ENCODE assay signal across 8 cellular contexts in the genomic region with DNA sequence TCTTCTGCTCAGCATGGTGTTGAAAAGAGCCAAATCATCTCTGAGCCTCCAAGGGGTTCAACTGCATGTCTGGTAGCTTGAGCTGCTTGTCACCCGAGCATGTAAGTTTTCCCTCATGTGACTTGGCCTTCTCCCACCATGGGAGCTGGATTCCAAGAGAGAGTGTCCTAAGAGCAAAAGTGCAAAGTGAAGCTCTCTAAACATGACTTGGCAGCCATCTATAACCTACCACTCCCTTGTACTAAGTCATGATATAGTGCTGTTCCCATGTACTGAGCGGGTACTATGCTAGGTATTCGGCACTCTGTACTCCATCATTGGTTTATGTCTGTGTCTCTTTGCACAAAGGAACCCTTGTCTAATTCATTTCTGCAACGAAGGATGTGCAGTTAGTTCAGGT.
"Had no signal": no experiment of that assay in that cellular context is flagged by ENCODE, and none has a peak within 500 bp of the region (broad histone marks: within the 10 kb centered on the region; RNA-seq: fewer than 3 reads in every experiment).

No MANE protein-coding gene starts in this region.

- FAIRE-seq: G401.6, GM12878, GM12891, GM12892, GM18507, GM19239 had no signal

- DNase-seq: GDM1, GF-D8 had no signal

- ATAC-seq: GM12878 had no signal
